ENCODE assay signal across 14 cellular contexts in genomic region chr18:48680871-48681270, GRCh38.
DNase-seq lines count a peak whose midpoint lies in the region; ATAC-seq and TF ChIP-seq lines count a peak whose summit lies in the region.
"Had no signal": no experiment of that assay in that cellular context is flagged by ENCODE, and none has a peak within 500 bp of the region (broad histone marks: within the 10 kb centered on the region; RNA-seq: fewer than 3 reads in every experiment).

No MANE protein-coding gene starts in this region.

- no peaks in the 10 kb centered on the region for H3K9me3 ChIP-seq in MG63
- H3K9me3 ChIP-seq: A549 had no signal

- H3K27me3 Mint-ChIP-seq in endothelial cell (ENCODE audit: unreplicated experiment): peaks cover 2% of the 10 kb centered on the region
- H3K27me3 Mint-ChIP-seq: naive thymus-derived CD8-positive, alpha-beta T cell had no signal

- no peak overlapping the region for H3K4me3 ChIP-seq in MG63
- H3K4me3 ChIP-seq: A549 had no signal

- H3K4me3 Mint-ChIP-seq in endothelial cell (ENCODE audit: unreplicated experiment): no peak overlapping the region
- H3K4me3 Mint-ChIP-seq: activated T-cell treated with anti-CD3 and anti-CD28 coated beads, Interleukin-2, amount 50 U/mL, for 4 hours; naive thymus-derived CD8-positive, alpha-beta T cell had no signal

- DNase-seq in NCI-H2227 treated with DMSO at 0.1 percent for 48 hours (lab: John Stamatoyannopoulos, UW): peak; percentile 61
- DNase-seq in endothelial cell (ENCODE audit: low spot score): peak; percentile 73
- DNase-seq in left kidney (ENCODE audit: low read depth, low spot score): peak; percentile 50
- peak; percentile 56 for DNase-seq in putamen (ENCODE audit: low spot score)
- DNase-seq in NCI-H510A treated with DMSO at 0.1 percent for 48 hours (lab: John Stamatoyannopoulos, UW): no peak
- no peak for DNase-seq in MG63
- no peak for DNase-seq in kidney tubule cell (ENCODE audit: low spot score)
- DNase-seq: activated CD4-positive, alpha-beta T cell treated with anti-CD3 and anti-CD28 coated beads for 48 hours; activated T-cell treated with anti-CD3 and anti-CD28 coated beads, Interleukin-2, amount 50 U/mL, for 4 hours; COR-L47; NCI-H1105 treated with DMSO at 0.1 percent for 48 hours had no signal

- H3K36me3 Mint-ChIP-seq in endothelial cell (ENCODE audit: low read depth, unreplicated experiment): no peaks in the 10 kb centered on the region
- H3K36me3 Mint-ChIP-seq: naive thymus-derived CD8-positive, alpha-beta T cell had no signal

- H3K4me1 Mint-ChIP-seq in endothelial cell (ENCODE audit: unreplicated experiment): peaks cover 48% of the 10 kb centered on the region

- H3K27me3 ChIP-seq in MG63: no peaks in the 10 kb centered on the region

- H3K27ac Mint-ChIP-seq in endothelial cell (ENCODE audit: unreplicated experiment): peak overlapping the region; percentile 97

- no peak for ATAC-seq in HG03457 (IDR thresholded peaks at IDR 0.05; ENCODE audit: unreplicated experiment)
- ATAC-seq: A549; activated T-cell treated with anti-CD3 and anti-CD28 coated beads, Interleukin-2, amount 50 U/mL, for 4 hours; naive thymus-derived CD8-positive, alpha-beta T cell had no signal

- peaks cover 9% of the 10 kb centered on the region; the same call in 1 of the 2 replicates for H3K36me3 ChIP-seq in MG63

- TF ChIP-seq CTCF in endothelial cell (IDR thresholded peaks at IDR 0.05; ENCODE audit: unreplicated experiment): no peak

- H3K9me3 Mint-ChIP-seq in endothelial cell (ENCODE audit: unreplicated experiment): no peaks in the 10 kb centered on the region
- H3K9me3 Mint-ChIP-seq: activated T-cell treated with anti-CD3 and anti-CD28 coated beads, Interleukin-2, amount 50 U/mL, for 4 hours; naive thymus-derived CD8-positive, alpha-beta T cell had no signal

Comparison
In these comparisons a context has a peak if more than half of its experiments do, and no peak if none do; other contexts are left out.
1. DNase-seq: peak in NCI-H2227 treated with DMSO at 0.1 percent for 48 hours (single experiment), endothelial cell (single experiment), left kidney (single experiment) and putamen (single experiment); none in NCI-H510A treated with DMSO at 0.1 percent for 48 hours (single experiment), MG63 (single experiment) and kidney tubule cell (single experiment).